8 cellular contexts compared by ENCODE assay signal in genomic region chr15:43511012-43511885, GRCh38. TPM values are rescaled to one million over a fixed set of nuclear protein-coding genes. Genes with fewer than 3 reads are reported as not detected.
DNase-seq lines count a peak whose midpoint lies in the region; ATAC-seq and TF ChIP-seq lines count a peak whose summit lies in the region.

No MANE protein-coding gene starts in this region.

- peak; percentile 29; the same call in 1 of the 2 replicates for TF ChIP-seq CTCF in MM.1S (IDR thresholded peaks at IDR 0.05; ENCODE audit: low read length)
- peak; percentile 33 for TF ChIP-seq CTCF in foreskin keratinocyte (conservative IDR thresholded peaks at IDR 0.05)
- TF ChIP-seq CTCF in prostate gland (IDR thresholded peaks at IDR 0.05), result peak in 1 of 4 experiments; percentile 23

- H3K36me3 ChIP-seq in MM.1S (replicated peaks; ENCODE audit: insufficient read depth, low read length) (no peaks in the 10 kb centered on the region), prostate gland (no peaks in the 10 kb centered on the region)

- H3K9me3 ChIP-seq in MM.1S (replicated peaks; ENCODE audit: insufficient read depth, low read length) (no peaks in the 10 kb centered on the region), prostate gland (no peaks in the 10 kb centered on the region)

- peaks cover 10% of the 10 kb centered on the region for H3K27me3 Mint-ChIP-seq in activated CD4-positive, alpha-beta T cell treated with anti-CD3 and anti-CD28 coated beads, Interleukin-2, amount 10 ng/mL, durations not matched to agents 7 days and 5 days

- no peaks in the 10 kb centered on the region for H3K9me3 Mint-ChIP-seq in activated CD4-positive, alpha-beta T cell treated with anti-CD3 and anti-CD28 coated beads, Interleukin-2, amount 10 ng/mL, durations not matched to agents 7 days and 5 days

- H3F3A ChIP-seq in MM.1S (ENCODE audit: insufficient read depth, low read length), result no peaks in the 10 kb centered on the region

- ATAC-seq in foreskin keratinocyte (no peak), esophagus mucosa (no peak)

- WGBS in prostate gland, result 14% methylated on average over 23 of the region's 39 CpGs

- H3K36me3 Mint-ChIP-seq in activated CD4-positive, alpha-beta T cell treated with anti-CD3 and anti-CD28 coated beads, Interleukin-2, amount 10 ng/mL, durations not matched to agents 7 days and 5 days (ENCODE audit: low read depth), result peaks cover 7% of the 10 kb centered on the region

- POLR2A ChIA-PET in activated CD4-positive, alpha-beta T cell treated with anti-CD3 and anti-CD28 coated beads, Interleukin-2, amount 10 ng/mL, durations not matched to agents 7 days and 5 days (lab: Charles Lee), result interaction anchor here (0.6 to 1.1 kb wide), 6 partner anchors 17 to 235 kb away, joined by 3 to 7 read pairs (median 4); partner anchors contain the start of genes PDIA3, TUBGCP4 and ZSCAN29

- DNase-seq in activated naive CD4-positive, alpha-beta T cell treated with Interleukin-2 at 50 U/mL for 16 hours, result peak; percentile 30
- no peak for DNase-seq in activated naive CD4-positive, alpha-beta T cell treated with anti-CD3 and anti-CD28 coated beads, Interleukin-2, amount 50 U/mL, for 16 hours
- no peak for DNase-seq in MM.1S
- peak; percentile 38 for DNase-seq in activated CD4-positive, alpha-beta T cell treated with anti-CD3 and anti-CD28 coated beads, Interleukin-2, amount 10 ng/mL, durations not matched to agents 7 days and 5 days
- no peak for DNase-seq in foreskin keratinocyte
- no peak for DNase-seq in prostate gland (ENCODE audit: low spot score)
- no peak for DNase-seq in 8988T

- H3K27ac Mint-ChIP-seq in activated CD4-positive, alpha-beta T cell treated with anti-CD3 and anti-CD28 coated beads, Interleukin-2, amount 10 ng/mL, durations not matched to agents 7 days and 5 days, result peak overlapping the region; percentile 99

- no peaks in the 10 kb centered on the region for H3K9me2 ChIP-seq in MM.1S (replicated peaks; ENCODE audit: insufficient read depth, low read length)

- peak overlapping the region; percentile 36; the same call in 1 of the 2 replicates for H3K9ac ChIP-seq in MM.1S (ENCODE audit: low read length)

- no peaks in the 10 kb centered on the region for H4K20me1 ChIP-seq in MM.1S (ENCODE audit: insufficient read depth, low read length)

- TF ChIP-seq POLR2A in prostate gland (IDR thresholded peaks at IDR 0.05), result no peak

- H3K4me1 Mint-ChIP-seq in activated CD4-positive, alpha-beta T cell treated with anti-CD3 and anti-CD28 coated beads, Interleukin-2, amount 10 ng/mL, durations not matched to agents 7 days and 5 days, result peaks cover 63% of the 10 kb centered on the region

- H3K27me3 ChIP-seq in MM.1S (replicated peaks; ENCODE audit: insufficient read depth, low read length) (peaks cover 12% of the 10 kb centered on the region), foreskin keratinocyte (peaks cover 31% of the 10 kb centered on the region), prostate gland (replicated peaks; ENCODE audit: insufficient read depth) (no peaks in the 10 kb centered on the region)

- CTCF ChIA-PET in activated CD4-positive, alpha-beta T cell treated with anti-CD3 and anti-CD28 coated beads, Interleukin-2, amount 10 ng/mL, durations not matched to agents 7 days and 5 days (lab: Charles Lee), result interaction anchor here (0.6 to 6.4 kb wide), 12 partner anchors 10 to 1918 kb away, joined by 3 to 59 read pairs (median 4); partner anchors contain the start of genes TP53BP1, TUBGCP4 and ZSCAN29

- H3K79me2 ChIP-seq in MM.1S (ENCODE audit: low read length), result no peaks in the 10 kb centered on the region

- H3K4me3 ChIP-seq in MM.1S (ENCODE audit: low read length) (peak overlapping the region; percentile 66), prostate gland (peak overlapping the region; percentile 51 to 52)

- H2AFZ ChIP-seq in MM.1S (ENCODE audit: low read length), result peak overlapping the region; percentile 66

- H3K4me1 ChIP-seq in MM.1S (ENCODE audit: low read length) (peaks cover 7% of the 10 kb centered on the region), foreskin keratinocyte (no peaks in the 10 kb centered on the region), prostate gland (replicated peaks) (no peaks in the 10 kb centered on the region)

- H3K27ac ChIP-seq in MM.1S (ENCODE audit: low read length) (no peak overlapping the region), foreskin keratinocyte (no peak overlapping the region), prostate gland (peak overlapping the region in 1 of 2 donors; percentile 83)

- peak overlapping the region; percentile 91 for H3K4me2 ChIP-seq in MM.1S (ENCODE audit: low read depth, low read length)

- peak overlapping the region; percentile 96 for H3K4me3 Mint-ChIP-seq in activated CD4-positive, alpha-beta T cell treated with anti-CD3 and anti-CD28 coated beads, Interleukin-2, amount 10 ng/mL, durations not matched to agents 7 days and 5 days

- intact Hi-C loops in prostate gland (cut with DNase I), result loop anchor here (5.0 kb wide), 1 partner anchor 69 kb away; no protein-coding TSS in a partner anchor

RNA-seq across cellular contexts. Expression of gene MAP1A, which starts 6.2 kb away (rescaled TPM):
- 1 to 10 TPM; 9.8 to 9.9 TPM for total RNA-seq in activated CD4-positive, alpha-beta T cell treated with anti-CD3 and anti-CD28 coated beads, Interleukin-2, amount 10 ng/mL, durations not matched to agents 7 days and 5 days
- 0.24 and 0.28 TPM in 2 replicates for total RNA-seq in foreskin keratinocyte
- 0.04 and 0.08 TPM in 2 replicates for polyA plus RNA-seq in foreskin keratinocyte
- 10 to 100 TPM in 1 of 2 donors, 1 to 10 TPM in 1; 6.2 to 21.9 TPM for total RNA-seq in prostate gland
- 0.76 TPM for total RNA-seq in esophagus mucosa

RNA-seq across cellular contexts. Expression of gene TP53BP1, which starts 18.3 kb away (rescaled TPM):
- total RNA-seq in activated CD4-positive, alpha-beta T cell treated with anti-CD3 and anti-CD28 coated beads, Interleukin-2, amount 10 ng/mL, durations not matched to agents 7 days and 5 days, result 10 to 100 TPM; 22.9 to 27.9 TPM
- total RNA-seq in foreskin keratinocyte (31.5 and 33.0 TPM in 2 replicates), prostate gland (10 to 100 TPM; 36.3 to 73.6 TPM), esophagus mucosa (16.5 TPM)
- polyA plus RNA-seq in foreskin keratinocyte, result 13.1 and 13.3 TPM in 2 replicates

Comparison
In these comparisons a context has a peak if more than half of its experiments do, and no peak if none do; other contexts are left out.
1. DNase-seq: peak in activated naive CD4-positive, alpha-beta T cell treated with Interleukin-2 at 50 U/mL for 16 hours (single experiment) and activated CD4-positive, alpha-beta T cell treated with anti-CD3 and anti-CD28 coated beads, Interleukin-2, amount 10 ng/mL, durations not matched to agents 7 days and 5 days (single experiment); none in activated naive CD4-positive, alpha-beta T cell treated with anti-CD3 and anti-CD28 coated beads, Interleukin-2, amount 50 U/mL, for 16 hours (single experiment), MM.1S (single experiment), foreskin keratinocyte (0 of 2), prostate gland (single experiment) and 8988T (single experiment).